In the genomic region with DNA sequence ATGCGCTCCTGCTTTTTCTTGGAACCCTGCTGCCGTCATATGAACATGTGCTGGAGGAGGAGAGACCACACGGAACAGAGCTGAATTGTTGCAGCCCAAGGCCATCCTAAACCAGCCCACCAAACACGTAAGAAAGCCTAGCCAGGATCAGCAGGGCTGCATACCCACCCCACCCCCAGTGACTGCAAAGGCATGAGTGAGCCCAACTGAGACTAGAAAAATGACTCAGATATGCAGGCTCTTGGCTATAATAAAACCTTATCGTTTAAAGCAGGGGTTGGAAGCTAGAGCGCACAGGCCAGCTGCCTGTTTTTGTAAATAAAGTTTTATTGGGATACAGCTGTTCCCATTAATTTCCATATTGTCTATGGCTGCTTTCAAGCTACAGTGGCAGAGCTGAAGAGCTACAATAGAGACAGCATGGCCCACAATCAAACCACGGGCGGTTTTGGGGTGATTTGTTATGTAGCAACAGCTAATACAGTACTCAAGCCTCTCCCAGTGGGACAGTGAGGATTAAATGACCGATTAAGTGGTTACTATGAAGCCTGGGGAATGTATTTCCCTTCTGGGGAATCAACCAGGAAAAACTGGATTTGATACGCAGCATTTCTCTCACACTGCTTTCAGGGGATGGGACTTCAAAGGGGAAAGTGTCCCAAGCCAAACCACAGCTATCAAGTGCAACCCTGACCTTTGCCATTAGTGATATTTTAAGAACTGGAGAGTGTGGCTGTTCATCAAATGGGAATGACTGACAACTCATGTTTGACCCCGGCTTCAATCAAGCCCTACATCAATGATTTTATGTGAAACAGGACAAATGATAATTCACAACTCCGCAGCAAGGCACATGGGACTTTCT, we compare ENCODE assay signal across 2 cellular contexts.
TF ChIP-seq lines count a peak whose summit lies in the region.

No MANE protein-coding gene starts in this region.

TF ChIP-seq in HepG2, 621 proteins besides CTCF, POLR2A, EP300 and RAD21 (continued from another document and continues in another):
- TF ChIP-seq, protein P1, sequence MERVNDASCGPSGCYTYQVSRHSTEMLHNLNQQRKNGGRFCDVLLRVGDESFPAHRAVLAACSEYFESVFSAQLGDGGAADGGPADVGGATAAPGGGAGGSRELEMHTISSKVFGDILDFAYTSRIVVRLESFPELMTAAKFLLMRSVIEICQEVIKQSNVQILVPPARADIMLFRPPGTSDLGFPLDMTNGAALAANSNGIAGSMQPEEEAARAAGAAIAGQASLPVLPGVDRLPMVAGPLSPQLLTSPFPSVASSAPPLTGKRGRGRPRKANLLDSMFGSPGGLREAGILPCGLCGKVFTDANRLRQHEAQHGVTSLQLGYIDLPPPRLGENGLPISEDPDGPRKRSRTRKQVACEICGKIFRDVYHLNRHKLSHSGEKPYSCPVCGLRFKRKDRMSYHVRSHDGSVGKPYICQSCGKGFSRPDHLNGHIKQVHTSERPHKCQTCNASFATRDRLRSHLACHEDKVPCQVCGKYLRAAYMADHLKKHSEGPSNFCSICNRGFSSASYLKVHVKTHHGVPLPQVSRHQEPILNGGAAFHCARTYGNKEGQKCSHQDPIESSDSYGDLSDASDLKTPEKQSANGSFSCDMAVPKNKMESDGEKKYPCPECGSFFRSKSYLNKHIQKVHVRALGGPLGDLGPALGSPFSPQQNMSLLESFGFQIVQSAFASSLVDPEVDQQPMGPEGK (CRISPR knock-in tag; IDR thresholded peaks at IDR 0.05), result peak; percentile 40; the same call in 1 of the 2 replicates
- TF ChIP-seq XBP1 (CRISPR knock-in tag; IDR thresholded peaks at IDR 0.05) (no peak), POLR2G (IDR thresholded peaks at IDR 0.05; ENCODE audit: low read depth, low read length) (peak; percentile 30; the same call in 1 of the 2 replicates), AKAP8 (CRISPR knock-in tag; IDR thresholded peaks at IDR 0.05) (no peak), BRCA1 (CRISPR knock-in tag; IDR thresholded peaks at IDR 0.05) (no peak), ZNF850 (CRISPR knock-in tag; conservative IDR thresholded peaks at IDR 0.05) (no peak), SOX5 (CRISPR knock-in tag; IDR thresholded peaks at IDR 0.05; ENCODE audit: borderline replicate concordance) (peak; percentile 29; the same call in 1 of the 2 replicates), GATA4 (IDR thresholded peaks at IDR 0.05; ENCODE audit: borderline replicate concordance, low read depth) (0 out of 2 replicates have a peak, but pooled peaks have one; percentile 8), STAT5B (CRISPR knock-in tag; IDR thresholded peaks at IDR 0.05) (no peak), ISX (CRISPR knock-in tag; conservative IDR thresholded peaks at IDR 0.05) (no peak), ZFP1 (CRISPR knock-in tag; IDR thresholded peaks at IDR 0.05) (peak; percentile 73; the same call in 1 of the 2 replicates), ELF3 (CRISPR knock-in tag; IDR thresholded peaks at IDR 0.05) (peak; percentile 68; the same call in 1 of the 2 replicates), NR2F2 (IDR thresholded peaks at IDR 0.05; ENCODE audit: borderline replicate concordance, low read depth) (peak; percentile 80; the same call in 1 of the 2 replicates), BCL6 (CRISPR knock-in tag; IDR thresholded peaks at IDR 0.05) (peak; percentile 88), ZNF720 (CRISPR knock-in tag; IDR thresholded peaks at IDR 0.05) (no peak), REL (CRISPR knock-in tag; conservative IDR thresholded peaks at IDR 0.05) (no peak), MEIS2 (CRISPR knock-in tag; IDR thresholded peaks at IDR 0.05) (peak; percentile 83), PLRG1 (conservative IDR thresholded peaks at IDR 0.05) (no peak), NCOR1 (IDR thresholded peaks at IDR 0.05; ENCODE audit: borderline replicate concordance, low read length) (0 out of 2 replicates have a peak, but pooled peaks have one; percentile 29), CBFB (CRISPR knock-in tag; IDR thresholded peaks at IDR 0.05) (peak; percentile 98), SALL1 (CRISPR knock-in tag; IDR thresholded peaks at IDR 0.05) (peak; percentile 31; the same call in 1 of the 2 replicates), NR2C2 (CRISPR knock-in tag; IDR thresholded peaks at IDR 0.05; ENCODE audit: borderline replicate concordance) (peak; percentile 50; the same call in 1 of the 2 replicates), MED1 (CRISPR knock-in tag; IDR thresholded peaks at IDR 0.05) (peak; percentile 85), MXI1 (IDR thresholded peaks at IDR 0.05; ENCODE audit: borderline replicate concordance, low read depth, low read length) (no peak), NR2F6 (IDR thresholded peaks at IDR 0.05) (peak; percentile 96), NR2F6 (CRISPR knock-in tag; IDR thresholded peaks at IDR 0.05) (peak; percentile 94)
- TF ChIP-seq, protein P2, sequence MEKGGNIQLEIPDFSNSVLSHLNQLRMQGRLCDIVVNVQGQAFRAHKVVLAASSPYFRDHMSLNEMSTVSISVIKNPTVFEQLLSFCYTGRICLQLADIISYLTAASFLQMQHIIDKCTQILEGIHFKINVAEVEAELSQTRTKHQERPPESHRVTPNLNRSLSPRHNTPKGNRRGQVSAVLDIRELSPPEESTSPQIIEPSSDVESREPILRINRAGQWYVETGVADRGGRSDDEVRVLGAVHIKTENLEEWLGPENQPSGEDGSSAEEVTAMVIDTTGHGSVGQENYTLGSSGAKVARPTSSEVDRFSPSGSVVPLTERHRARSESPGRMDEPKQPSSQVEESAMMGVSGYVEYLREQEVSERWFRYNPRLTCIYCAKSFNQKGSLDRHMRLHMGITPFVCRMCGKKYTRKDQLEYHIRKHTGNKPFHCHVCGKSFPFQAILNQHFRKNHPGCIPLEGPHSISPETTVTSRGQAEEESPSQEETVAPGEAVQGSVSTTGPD (CRISPR knock-in tag; IDR thresholded peaks at IDR 0.05), result peak; percentile 46; the same call in 1 of the 2 replicates
- TF ChIP-seq, protein P3, sequence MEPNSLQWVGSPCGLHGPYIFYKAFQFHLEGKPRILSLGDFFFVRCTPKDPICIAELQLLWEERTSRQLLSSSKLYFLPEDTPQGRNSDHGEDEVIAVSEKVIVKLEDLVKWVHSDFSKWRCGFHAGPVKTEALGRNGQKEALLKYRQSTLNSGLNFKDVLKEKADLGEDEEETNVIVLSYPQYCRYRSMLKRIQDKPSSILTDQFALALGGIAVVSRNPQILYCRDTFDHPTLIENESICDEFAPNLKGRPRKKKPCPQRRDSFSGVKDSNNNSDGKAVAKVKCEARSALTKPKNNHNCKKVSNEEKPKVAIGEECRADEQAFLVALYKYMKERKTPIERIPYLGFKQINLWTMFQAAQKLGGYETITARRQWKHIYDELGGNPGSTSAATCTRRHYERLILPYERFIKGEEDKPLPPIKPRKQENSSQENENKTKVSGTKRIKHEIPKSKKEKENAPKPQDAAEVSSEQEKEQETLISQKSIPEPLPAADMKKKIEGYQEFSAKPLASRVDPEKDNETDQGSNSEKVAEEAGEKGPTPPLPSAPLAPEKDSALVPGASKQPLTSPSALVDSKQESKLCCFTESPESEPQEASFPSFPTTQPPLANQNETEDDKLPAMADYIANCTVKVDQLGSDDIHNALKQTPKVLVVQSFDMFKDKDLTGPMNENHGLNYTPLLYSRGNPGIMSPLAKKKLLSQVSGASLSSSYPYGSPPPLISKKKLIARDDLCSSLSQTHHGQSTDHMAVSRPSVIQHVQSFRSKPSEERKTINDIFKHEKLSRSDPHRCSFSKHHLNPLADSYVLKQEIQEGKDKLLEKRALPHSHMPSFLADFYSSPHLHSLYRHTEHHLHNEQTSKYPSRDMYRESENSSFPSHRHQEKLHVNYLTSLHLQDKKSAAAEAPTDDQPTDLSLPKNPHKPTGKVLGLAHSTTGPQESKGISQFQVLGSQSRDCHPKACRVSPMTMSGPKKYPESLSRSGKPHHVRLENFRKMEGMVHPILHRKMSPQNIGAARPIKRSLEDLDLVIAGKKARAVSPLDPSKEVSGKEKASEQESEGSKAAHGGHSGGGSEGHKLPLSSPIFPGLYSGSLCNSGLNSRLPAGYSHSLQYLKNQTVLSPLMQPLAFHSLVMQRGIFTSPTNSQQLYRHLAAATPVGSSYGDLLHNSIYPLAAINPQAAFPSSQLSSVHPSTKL (CRISPR knock-in tag; IDR thresholded peaks at IDR 0.05), result peak; percentile 77

TF ChIP-seq in K562, 482 proteins besides CTCF, POLR2A, EP300 and RAD21 (continued from another document and continues in another):
- TF ChIP-seq RAD51 (IDR thresholded peaks at IDR 0.05; ENCODE audit: borderline replicate concordance, low read depth) (no peak), MCM5 (IDR thresholded peaks at IDR 0.05; ENCODE audit: low read depth) (no peak), HDAC1 (IDR thresholded peaks at IDR 0.05) (peak in 1 of 2 experiments; percentile 33; a peak in 1 of 4 replicates), ZNF584 (CRISPR knock-in tag; IDR thresholded peaks at IDR 0.05; ENCODE audit: low read depth) (no peak), GATA2 (CRISPR knock-in tag; IDR thresholded peaks at IDR 0.05) (peak; percentile 66; the same call in 1 of the 2 replicates), CBFA2T2 (conservative IDR thresholded peaks at IDR 0.05) (peak; percentile 81), PHF21A (IDR thresholded peaks at IDR 0.05; ENCODE audit: borderline replicate concordance, low read depth) (peak; percentile 96), DIDO1 (tag; IDR thresholded peaks at IDR 0.05; ENCODE audit: low read depth) (peak; percentile 38; the same call in 1 of the 2 replicates), MBD2 (IDR thresholded peaks at IDR 0.05; ENCODE audit: borderline replicate concordance, low read depth) (no peak), GATAD2B (IDR thresholded peaks at IDR 0.05; ENCODE audit: borderline replicate concordance) (no peak), RCOR1 (IDR thresholded peaks at IDR 0.05; ENCODE audit: borderline replicate concordance in 1 of 2, low read depth in 2 of 2, low read length in 2 of 2) (peak; percentile 70 to 92; a peak in 2 of 4 replicates), CBX3 (IDR thresholded peaks at IDR 0.05; ENCODE audit: borderline replicate concordance in 1 of 2, low read length in 2 of 2) (no peak), NFYB (IDR thresholded peaks at IDR 0.05; ENCODE audit: extremely low read depth, insufficient read length) (no peak), KLF13 (tag; IDR thresholded peaks at IDR 0.05; ENCODE audit: borderline replicate concordance, low read depth) (no peak), ZFX (CRISPR knock-in tag; IDR thresholded peaks at IDR 0.05) (peak; percentile 24; the same call in 1 of the 2 replicates), ASH1L (IDR thresholded peaks at IDR 0.05; ENCODE audit: borderline replicate concordance, low read depth, partially characterized antibody) (no peak), SOX6 (IDR thresholded peaks at IDR 0.05) (peak; percentile 3; the same call in 1 of the 2 replicates), NEUROD1 (IDR thresholded peaks at IDR 0.05; ENCODE audit: borderline replicate concordance, low read depth, low read length, partially characterized antibody) (peak; percentile 27), ZNF699 (CRISPR knock-in tag; IDR thresholded peaks at IDR 0.05; ENCODE audit: insufficient replicate concordance) (no peak), ZFP1 (CRISPR knock-in tag; IDR thresholded peaks at IDR 0.05) (no peak), ZBTB7A (IDR thresholded peaks at IDR 0.05; ENCODE audit: borderline replicate concordance, control insufficient read depth, low read depth, low read length) (no peak), CTBP1 (IDR thresholded peaks at IDR 0.05; ENCODE audit: borderline replicate concordance) (0 out of 2 replicates have a peak, but pooled peaks have one; percentile 24), ZNF133 (CRISPR knock-in tag; IDR thresholded peaks at IDR 0.05) (no peak), PHB2 (IDR thresholded peaks at IDR 0.05; ENCODE audit: low read depth) (no peak), HCFC1 (IDR thresholded peaks at IDR 0.05; ENCODE audit: low read depth, low read length) (no peak), KLF16 (IDR thresholded peaks at IDR 0.05) (no peak; the same call in 1 of the 2 replicates)
- TF ChIP-seq, protein P4, sequence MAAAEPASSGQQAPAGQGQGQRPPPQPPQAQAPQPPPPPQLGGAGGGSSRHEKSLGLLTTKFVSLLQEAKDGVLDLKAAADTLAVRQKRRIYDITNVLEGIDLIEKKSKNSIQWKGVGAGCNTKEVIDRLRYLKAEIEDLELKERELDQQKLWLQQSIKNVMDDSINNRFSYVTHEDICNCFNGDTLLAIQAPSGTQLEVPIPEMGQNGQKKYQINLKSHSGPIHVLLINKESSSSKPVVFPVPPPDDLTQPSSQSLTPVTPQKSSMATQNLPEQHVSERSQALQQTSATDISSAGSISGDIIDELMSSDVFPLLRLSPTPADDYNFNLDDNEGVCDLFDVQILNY (CRISPR knock-in tag; IDR thresholded peaks at IDR 0.05), result no peak
- TF ChIP-seq, protein P5, sequence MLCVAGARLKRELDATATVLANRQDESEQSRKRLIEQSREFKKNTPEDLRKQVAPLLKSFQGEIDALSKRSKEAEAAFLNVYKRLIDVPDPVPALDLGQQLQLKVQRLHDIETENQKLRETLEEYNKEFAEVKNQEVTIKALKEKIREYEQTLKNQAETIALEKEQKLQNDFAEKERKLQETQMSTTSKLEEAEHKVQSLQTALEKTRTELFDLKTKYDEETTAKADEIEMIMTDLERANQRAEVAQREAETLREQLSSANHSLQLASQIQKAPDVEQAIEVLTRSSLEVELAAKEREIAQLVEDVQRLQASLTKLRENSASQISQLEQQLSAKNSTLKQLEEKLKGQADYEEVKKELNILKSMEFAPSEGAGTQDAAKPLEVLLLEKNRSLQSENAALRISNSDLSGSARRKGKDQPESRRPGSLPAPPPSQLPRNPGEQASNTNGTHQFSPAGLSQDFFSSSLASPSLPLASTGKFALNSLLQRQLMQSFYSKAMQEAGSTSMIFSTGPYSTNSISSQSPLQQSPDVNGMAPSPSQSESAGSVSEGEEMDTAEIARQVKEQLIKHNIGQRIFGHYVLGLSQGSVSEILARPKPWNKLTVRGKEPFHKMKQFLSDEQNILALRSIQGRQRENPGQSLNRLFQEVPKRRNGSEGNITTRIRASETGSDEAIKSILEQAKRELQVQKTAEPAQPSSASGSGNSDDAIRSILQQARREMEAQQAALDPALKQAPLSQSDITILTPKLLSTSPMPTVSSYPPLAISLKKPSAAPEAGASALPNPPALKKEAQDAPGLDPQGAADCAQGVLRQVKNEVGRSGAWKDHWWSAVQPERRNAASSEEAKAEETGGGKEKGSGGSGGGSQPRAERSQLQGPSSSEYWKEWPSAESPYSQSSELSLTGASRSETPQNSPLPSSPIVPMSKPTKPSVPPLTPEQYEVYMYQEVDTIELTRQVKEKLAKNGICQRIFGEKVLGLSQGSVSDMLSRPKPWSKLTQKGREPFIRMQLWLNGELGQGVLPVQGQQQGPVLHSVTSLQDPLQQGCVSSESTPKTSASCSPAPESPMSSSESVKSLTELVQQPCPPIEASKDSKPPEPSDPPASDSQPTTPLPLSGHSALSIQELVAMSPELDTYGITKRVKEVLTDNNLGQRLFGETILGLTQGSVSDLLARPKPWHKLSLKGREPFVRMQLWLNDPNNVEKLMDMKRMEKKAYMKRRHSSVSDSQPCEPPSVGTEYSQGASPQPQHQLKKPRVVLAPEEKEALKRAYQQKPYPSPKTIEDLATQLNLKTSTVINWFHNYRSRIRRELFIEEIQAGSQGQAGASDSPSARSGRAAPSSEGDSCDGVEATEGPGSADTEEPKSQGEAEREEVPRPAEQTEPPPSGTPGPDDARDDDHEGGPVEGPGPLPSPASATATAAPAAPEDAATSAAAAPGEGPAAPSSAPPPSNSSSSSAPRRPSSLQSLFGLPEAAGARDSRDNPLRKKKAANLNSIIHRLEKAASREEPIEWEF (CRISPR knock-in tag; IDR thresholded peaks at IDR 0.05), result peak; percentile 57; the same call in 1 of the 2 replicates
- TF ChIP-seq, protein P6, sequence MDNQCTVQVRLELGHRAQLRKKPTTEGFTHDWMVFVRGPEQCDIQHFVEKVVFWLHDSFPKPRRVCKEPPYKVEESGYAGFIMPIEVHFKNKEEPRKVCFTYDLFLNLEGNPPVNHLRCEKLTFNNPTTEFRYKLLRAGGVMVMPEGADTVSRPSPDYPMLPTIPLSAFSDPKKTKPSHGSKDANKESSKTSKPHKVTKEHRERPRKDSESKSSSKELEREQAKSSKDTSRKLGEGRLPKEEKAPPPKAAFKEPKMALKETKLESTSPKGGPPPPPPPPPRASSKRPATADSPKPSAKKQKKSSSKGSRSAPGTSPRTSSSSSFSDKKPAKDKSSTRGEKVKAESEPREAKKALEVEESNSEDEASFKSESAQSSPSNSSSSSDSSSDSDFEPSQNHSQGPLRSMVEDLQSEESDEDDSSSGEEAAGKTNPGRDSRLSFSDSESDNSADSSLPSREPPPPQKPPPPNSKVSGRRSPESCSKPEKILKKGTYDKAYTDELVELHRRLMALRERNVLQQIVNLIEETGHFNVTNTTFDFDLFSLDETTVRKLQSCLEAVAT (IDR thresholded peaks at IDR 0.05), result no peak
